8 cellular contexts compared by ENCODE assay signal in the genomic region with DNA sequence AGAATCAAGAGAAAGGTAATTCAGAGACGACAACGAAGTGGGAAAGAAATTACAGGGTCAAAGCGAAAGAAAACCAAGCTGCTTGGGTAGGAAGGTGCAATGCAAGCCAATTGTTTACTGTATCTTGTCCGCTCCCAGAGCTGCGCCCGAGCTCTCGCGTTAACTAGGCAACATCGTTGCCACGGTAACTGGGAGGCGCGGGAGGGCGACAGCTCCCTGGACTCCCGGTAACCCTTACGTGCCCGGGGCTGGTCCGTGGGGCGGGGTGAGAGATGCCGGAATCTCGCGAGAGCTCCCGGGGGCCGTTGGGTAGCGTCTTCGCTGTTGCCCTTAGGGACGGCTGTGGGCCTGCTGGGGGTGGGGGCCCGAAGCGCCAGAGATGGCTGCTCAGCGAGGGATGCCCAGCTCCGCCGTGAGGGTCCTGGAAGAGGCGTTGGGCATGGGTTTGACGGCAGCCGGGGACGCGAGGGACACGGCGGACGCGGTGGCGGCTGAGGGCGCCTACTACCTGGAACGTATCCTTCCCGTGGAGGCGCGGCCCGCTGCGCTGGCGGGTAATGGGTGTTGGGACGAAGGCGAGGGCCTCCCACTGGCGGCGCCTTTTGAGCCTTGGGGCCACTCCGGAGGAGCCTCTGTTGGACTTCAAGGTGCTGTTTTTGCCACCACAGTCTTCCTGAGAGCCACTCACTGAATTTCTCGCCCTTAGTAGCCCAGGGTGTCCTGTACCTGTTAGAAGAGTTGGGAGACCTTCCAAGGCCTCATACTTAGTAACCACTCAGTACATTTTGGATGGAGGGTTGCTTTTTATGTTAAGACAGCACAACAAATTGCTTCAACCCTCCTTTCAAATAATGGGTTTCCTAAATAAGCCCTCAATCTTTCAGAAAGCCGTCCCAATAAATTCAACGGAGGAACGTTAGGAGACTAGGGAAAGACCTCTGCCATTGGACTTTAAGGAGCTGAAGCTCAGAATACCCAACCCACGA. TPM values are rescaled to one million over a fixed set of nuclear protein-coding genes. Genes with fewer than 3 reads are reported as not detected.
DNase-seq lines count a peak whose midpoint lies in the region; ATAC-seq and FAIRE-seq lines count a peak whose summit lies in the region.

A gene (plus strand): TSS at position 360 of the 986 bp plus-strand sequence.

- H3K27ac ChIP-seq in BLaER1, result peak within 1 kb of the TSS; percentile 74

- H3K4me3 ChIP-seq in BLaER1, result peak within 1 kb of the TSS; percentile 78

- no peaks in the 10 kb centered on the region for H4K20me1 ChIP-seq in BLaER1

- H3K4me1 ChIP-seq in BLaER1, result peaks cover 16% of the 10 kb centered on the region

- H3K9ac ChIP-seq in BLaER1, result peak within 1 kb of the TSS; percentile 80

- no peaks in the 10 kb centered on the region; the same call in 1 of the 2 replicates for H3K9me3 ChIP-seq in BLaER1

- peak; percentile 99 for ATAC-seq in HG03460 (IDR thresholded peaks at IDR 0.05; ENCODE audit: unreplicated experiment)

- no peaks in the 10 kb centered on the region; the same call in 1 of the 2 replicates for H3K27me3 ChIP-seq in BLaER1

- peak; percentile 84 for DNase-seq in GM19240 (ENCODE audit: insufficient read length, low spot score)
- peak; percentile 90 for DNase-seq in NCI-H82 treated with DMSO at 0.1 percent for 48 hours (lab: John Stamatoyannopoulos, UW; ENCODE audit: unreplicated experiment)
- peak; percentile 97 for DNase-seq in activated CD8-positive, alpha-beta memory T cell treated with anti-CD3 and anti-CD28 coated beads, Interleukin-2, amount 50 U/mL, for 4 hours
- DNase-seq in mesenteric fat pad (ENCODE audit: low spot score), result peak; percentile 98
- peak; percentile 89 for DNase-seq in stimulated activated CD8-positive, alpha-beta memory T cell treated with anti-CD3 and anti-CD28 coated beads, Interleukin-15, amount 100 ng/mL, for 1 hour (ENCODE audit: low read depth)

- H3K4me2 ChIP-seq in BLaER1, result peak within 1 kb of the TSS; percentile 81

- FAIRE-seq in endometrium (lab: Jason Lieb, UNC), result peak; percentile 95

- no peaks in the 10 kb centered on the region for H3K36me3 ChIP-seq in BLaER1

RNA-seq across cellular contexts. Expression of the gene that starts here (rescaled TPM):
- 10.9 TPM for total RNA-seq in mesenteric fat pad

Comparison
In these comparisons a context has a peak if more than half of its experiments do, and no peak if none do; other contexts are left out.
1. Peak in every context shown above with its lines: DNase-seq, ATAC-seq, H3K4me3 ChIP-seq and H3K27ac ChIP-seq.